In genomic region chr16:27780468-27781194, GRCh38 we compare ENCODE assay signal across 18 cellular contexts.
DNase-seq lines count a peak whose midpoint lies in the region; ATAC-seq, FAIRE-seq and TF ChIP-seq lines count a peak whose summit lies in the region.
"Had no signal": no experiment of that assay in that cellular context is flagged by ENCODE, and none has a peak within 500 bp of the region (broad histone marks: within the 10 kb centered on the region; RNA-seq: fewer than 3 reads in every experiment).

No MANE protein-coding gene starts in this region.

- H2BK120ac ChIP-seq in H1 (replicated peaks; ENCODE audit: low read depth, low read length) (no peak overlapping the region), neuronal stem cell (ENCODE audit: low read depth, low read length) (no peak overlapping the region)

- H4K20me1 ChIP-seq in GM23248 (ENCODE audit: insufficient read depth) (no peaks in the 10 kb centered on the region), H1 (replicated peaks in 1 of 2; ENCODE audit: control insufficient read depth in 1 of 2, insufficient read depth in 2 of 2, low read length in 2 of 2) (no peaks in the 10 kb centered on the region)

- H3K79me2 ChIP-seq in GM23248 (ENCODE audit: insufficient read depth) = no peaks in the 10 kb centered on the region
- H3K79me2 ChIP-seq in H1 (ENCODE audit: control insufficient read depth in 1 of 2, insufficient read depth in 2 of 2, low read length in 2 of 2) = no peaks in the 10 kb centered on the region

- H3K23ac ChIP-seq in H1 (ENCODE audit: insufficient read length) = no peak overlapping the region
- peak overlapping the region; percentile 77 for H3K23ac ChIP-seq in neuronal stem cell (ENCODE audit: low read depth, low read length, poor library complexity)

- H3K9ac ChIP-seq in GM23248 = no peak overlapping the region
- peak overlapping the region; percentile 0 for H3K9ac ChIP-seq in NT2/D1 (ENCODE audit: insufficient read length, low read depth)
- H3K9ac ChIP-seq in H1 (replicated peaks in 1 of 4; ENCODE audit: extremely low read depth in 1 of 4, low read depth in 3 of 4, low read length in 3 of 4) = no peak overlapping the region
- H3K9ac ChIP-seq in neuronal stem cell (ENCODE audit: low read depth, low read length, poor library complexity) = no peak overlapping the region

- H3K18ac ChIP-seq in H1 (ENCODE audit: extremely low read depth, low read length) (no peak overlapping the region), neuronal stem cell (ENCODE audit: low read length) (peak overlapping the region; percentile 15)

- H3K4me1 ChIP-seq in GM23248 (ENCODE audit: insufficient read depth) (peaks cover 16% of the 10 kb centered on the region), NT2/D1 (ENCODE audit: insufficient read depth, insufficient read length) (peaks cover 12% of the 10 kb centered on the region), H1 (replicated peaks in 1 of 4; ENCODE audit: control insufficient read depth in 3 of 4, insufficient read depth in 4 of 4, low read length in 3 of 4) (0 out of 7 replicates have a peak, but pooled peaks cover 0 to 5% (median under 1%) of the 10 kb centered on the region in 4 experiments), neuronal stem cell (ENCODE audit: control insufficient read depth in 2 of 2, insufficient read depth in 1 of 2, low read depth in 1 of 2, low read length in 2 of 2) (peaks cover 9 to 10% of the 10 kb centered on the region in 2 donors)
- H3K4me1 ChIP-seq: Peyer's patch had no signal

- no peaks in the 10 kb centered on the region for H3K9me3 ChIP-seq in GM23248 (ENCODE audit: low read depth)
- no peaks in the 10 kb centered on the region for H3K9me3 ChIP-seq in NT2/D1 (ENCODE audit: insufficient read depth, low read length)
- H3K9me3 ChIP-seq in H1 (ENCODE audit: insufficient read depth in 2 of 2, low read depth in 1 of 2, low read length in 1 of 2) = no peaks in the 10 kb centered on the region
- H3K9me3 ChIP-seq in neuronal stem cell (replicated peaks in 1 of 2; ENCODE audit: control insufficient read depth in 2 of 2, insufficient read depth in 1 of 2, low read depth in 1 of 2, low read length in 2 of 2) = no peaks in the 10 kb centered on the region
- H3K9me3 ChIP-seq: Peyer's patch had no signal

- no peak for TF ChIP-seq CTCF in H1 (IDR thresholded peaks at IDR 0.05; ENCODE audit: control extremely low read depth in 1 of 3, insufficient read depth in 1 of 3, low read depth in 1 of 3, low read length in 3 of 3)

- TF ChIP-seq POLR2A in H1 (IDR thresholded peaks at IDR 0.05; ENCODE audit: control extremely low read depth in 1 of 2, low read depth in 2 of 2, low read length in 2 of 2) = no peak

- H2AK5ac ChIP-seq in H1 (ENCODE audit: low read depth, low read length) = no peak overlapping the region
- H2AK5ac ChIP-seq in neuronal stem cell (ENCODE audit: low read depth, low read length) = peak overlapping the region; percentile 54

- H3K4me3 ChIP-seq in GM23248 (no peak overlapping the region), NT2/D1 (ENCODE audit: insufficient read length, low read depth) (no peak overlapping the region), H1 (ENCODE audit: extremely low read depth in 1 of 4, insufficient read depth in 2 of 4, low read depth in 3 of 4, low read length in 4 of 4) (no peak overlapping the region), neuronal stem cell (ENCODE audit: low read length in 2 of 2) (no peak overlapping the region)
- H3K4me3 ChIP-seq: GM23338, Peyer's patch had no signal

- H3K9me2 ChIP-seq in GM23248 (ENCODE audit: insufficient read depth) = no peaks in the 10 kb centered on the region

- H3K27me3 ChIP-seq in GM23248 (replicated peaks; ENCODE audit: insufficient read depth) (no peaks in the 10 kb centered on the region), NT2/D1 (ENCODE audit: insufficient read depth, insufficient read length) (no peaks in the 10 kb centered on the region), H1 (replicated peaks in 1 of 4; ENCODE audit: control insufficient read depth in 3 of 4, extremely low read depth in 1 of 4, insufficient read depth in 3 of 4, low read length in 3 of 4) (no peaks in the 10 kb centered on the region), neuronal stem cell (ENCODE audit: control insufficient read depth in 3 of 3, insufficient read depth in 3 of 3, low read depth in 1 of 3, low read length in 3 of 3) (no peaks in the 10 kb centered on the region)
- H3K27me3 ChIP-seq: Peyer's patch had no signal

- no peak overlapping the region for H4K5ac ChIP-seq in H1 (ENCODE audit: insufficient read length, low read depth, low read length)

- H2BK15ac ChIP-seq in H1 (ENCODE audit: low read length) (no peak overlapping the region), neuronal stem cell (ENCODE audit: low read length) (no peak overlapping the region)

- peak overlapping the region; percentile 58 for H4K8ac ChIP-seq in H1 (ENCODE audit: extremely low read depth, insufficient read depth, low read length)
- H4K8ac ChIP-seq in neuronal stem cell (ENCODE audit: low read depth, low read length) = no peak overlapping the region

- H3K79me1 ChIP-seq in H1 (ENCODE audit: low read depth, low read length) (no peaks in the 10 kb centered on the region), neuronal stem cell (ENCODE audit: low read depth, low read length) (peaks cover 1% of the 10 kb centered on the region)

- H2AFZ ChIP-seq in GM23248 (no peak overlapping the region), H1 (ENCODE audit: low read length) (no peak overlapping the region), neuronal stem cell (ENCODE audit: low read length) (no peak overlapping the region)
- H2AFZ ChIP-seq: GM23338 had no signal

- H3K14ac ChIP-seq in H1 (ENCODE audit: insufficient read length) (no peak overlapping the region), neuronal stem cell (ENCODE audit: low read length) (peak overlapping the region; percentile 63)

- no peak overlapping the region for H3K4ac ChIP-seq in H1 (replicated peaks; ENCODE audit: insufficient read length, low read depth, low read length)
- H3K4ac ChIP-seq in neuronal stem cell (ENCODE audit: low read length) = no peak overlapping the region

- H2BK12ac ChIP-seq in H1 (ENCODE audit: low read depth, low read length) = no peak overlapping the region
- peak overlapping the region; percentile 49 for H2BK12ac ChIP-seq in neuronal stem cell (ENCODE audit: low read length)

- peak; percentile 39 for DNase-seq in GM23248
- no peak for DNase-seq in NT2/D1 (ENCODE audit: low read depth, low spot score)
- DNase-seq in H1 (ENCODE audit: low read depth in 1 of 2, low spot score in 2 of 2) = no peak
- no peak for DNase-seq in neuronal stem cell (ENCODE audit: low spot score)
- DNase-seq in activated T-cell treated with anti-CD3 and anti-CD28 coated beads, Interleukin-2, amount 50 U/mL, for 1 hour = no peak
- no peak for DNase-seq in NCI-H1436 (lab: John Stamatoyannopoulos, UW)
- DNase-seq: ACHN, AML-193, NCI-H1417 treated with DMSO at 0.1 percent for 48 hours, NCI-H1930, NCI-H446, Peyer's patch had no signal

- H3K4me2 ChIP-seq in GM23248 (ENCODE audit: unreplicated experiment) = no peak overlapping the region
- no peak overlapping the region for H3K4me2 ChIP-seq in H1 (ENCODE audit: insufficient read depth in 1 of 2, low read depth in 2 of 2, low read length in 2 of 2)
- H3K4me2 ChIP-seq in neuronal stem cell (ENCODE audit: insufficient read depth, low read length, poor library complexity, severe bottlenecking) = no peak overlapping the region
- H3K4me2 ChIP-seq: GM23338 had no signal

- no peaks in the 10 kb centered on the region for H3K36me3 ChIP-seq in GM23248 (ENCODE audit: low read depth)
- H3K36me3 ChIP-seq in NT2/D1 (ENCODE audit: insufficient read depth, insufficient read length, low read length) = no peaks in the 10 kb centered on the region
- no peaks in the 10 kb centered on the region for H3K36me3 ChIP-seq in H1 (ENCODE audit: control insufficient read depth in 2 of 4, insufficient read depth in 4 of 4, low read length in 3 of 4)
- no peaks in the 10 kb centered on the region for H3K36me3 ChIP-seq in neuronal stem cell (replicated peaks in 1 of 2; ENCODE audit: control insufficient read depth in 2 of 2, insufficient read depth in 2 of 2, low read length in 2 of 2)
- H3K36me3 ChIP-seq: Peyer's patch had no signal

- POLR2A ChIA-PET in H1 (lab: Charles Lee; ENCODE audit: partially characterized antibody) = no interaction called here

- no peaks in the 10 kb centered on the region for H3K23me2 ChIP-seq in H1 (ENCODE audit: low read depth, low read length)

- ATAC-seq in GM19395 (IDR thresholded peaks at IDR 0.05; ENCODE audit: unreplicated experiment) (no peak), GM19452 (IDR thresholded peaks at IDR 0.05; ENCODE audit: unreplicated experiment) (no peak)

- WGBS in GM23248 (ENCODE audit: low coverage in 1 of 2, low lambda C conversion rate in 2 of 2, missing lambda C conversion rate in 2 of 2), 2 experiments = 46 to 54% methylated on average over 7 to 8 of the region's 8 CpGs
- 90% methylated on average over 8 of the region's 8 CpGs; no CpG with 5 or more reads in 1 of the 2 experiments for WGBS in H1 (ENCODE audit: extremely low coverage in 1 of 2, insufficient coverage in 1 of 2, insufficient read length in 1 of 2, insufficient replicate concordance in 2 of 2, low coverage in 1 of 2, low lambda C conversion rate in 2 of 2, missing lambda C conversion rate in 1 of 2), 2 experiments
- no CpG with 5 or more reads among the region's 8 CpGs for WGBS in neuronal stem cell (ENCODE audit: extremely low coverage in 2 of 2, insufficient read length in 2 of 2, insufficient replicate concordance in 1 of 2), 2 donors

- TF ChIP-seq RAD21 in H1 (IDR thresholded peaks at IDR 0.05 in 1 of 2, conservative IDR thresholded peaks at IDR 0.05 in 1 of 2; ENCODE audit: low read depth in 2 of 2, low read length in 2 of 2) = no peak

- CTCF ChIA-PET in H1 (lab: Charles Lee; ENCODE audit: partially characterized antibody) = interaction anchor here (0.8 to 10.4 kb wide), 41 partner anchors 8 to 291 kb away, joined by 3 to 158 read pairs (median 5); no protein-coding TSS in a partner anchor

- H3K27ac ChIP-seq in GM23248 = peak overlapping the region; percentile 33; the same call in 1 of the 2 replicates
- H3K27ac ChIP-seq in H1 (ENCODE audit: low read depth, low read length) = no peak overlapping the region
- no peak overlapping the region for H3K27ac ChIP-seq in neuronal stem cell (replicated peaks; ENCODE audit: low read length)
- H3K27ac ChIP-seq: C4-2B, Peyer's patch had no signal

- peaks cover 3% of the 10 kb centered on the region; the same call in 1 of the 2 replicates for H3F3A ChIP-seq in GM23248 (ENCODE audit: insufficient read depth)

- no peak for FAIRE-seq in H1 (lab: Jason Lieb, UNC)
- FAIRE-seq: D721Med, GM12892 had no signal

- H2BK5ac ChIP-seq in H1 (ENCODE audit: low read depth, low read length) (no peak overlapping the region), neuronal stem cell (ENCODE audit: low read length) (peak overlapping the region; percentile 17)

- no peak for TF ChIP-seq EP300 in H1 (IDR thresholded peaks at IDR 0.05; ENCODE audit: borderline replicate concordance in 1 of 2, low read depth in 2 of 2, low read length in 2 of 2)

- in situ Hi-C loops in GM23248 (cut with MboI) = loop anchor here (25.0 kb wide), 1 partner anchor 282 kb away; the partner anchor contains the start of gene GSG1L

- H2BK20ac ChIP-seq in H1 (ENCODE audit: low read length) = no peak overlapping the region

- H4K91ac ChIP-seq in H1 (replicated peaks; ENCODE audit: insufficient read length, low read length) = no peak overlapping the region
- no peak overlapping the region for H4K91ac ChIP-seq in neuronal stem cell (ENCODE audit: low read depth, low read length, poor library complexity)

- H3K56ac ChIP-seq in H1 (replicated peaks; ENCODE audit: insufficient read length, low read depth, low read length) = no peak overlapping the region
